8 cellular contexts compared by ENCODE assay signal in the genomic region with DNA sequence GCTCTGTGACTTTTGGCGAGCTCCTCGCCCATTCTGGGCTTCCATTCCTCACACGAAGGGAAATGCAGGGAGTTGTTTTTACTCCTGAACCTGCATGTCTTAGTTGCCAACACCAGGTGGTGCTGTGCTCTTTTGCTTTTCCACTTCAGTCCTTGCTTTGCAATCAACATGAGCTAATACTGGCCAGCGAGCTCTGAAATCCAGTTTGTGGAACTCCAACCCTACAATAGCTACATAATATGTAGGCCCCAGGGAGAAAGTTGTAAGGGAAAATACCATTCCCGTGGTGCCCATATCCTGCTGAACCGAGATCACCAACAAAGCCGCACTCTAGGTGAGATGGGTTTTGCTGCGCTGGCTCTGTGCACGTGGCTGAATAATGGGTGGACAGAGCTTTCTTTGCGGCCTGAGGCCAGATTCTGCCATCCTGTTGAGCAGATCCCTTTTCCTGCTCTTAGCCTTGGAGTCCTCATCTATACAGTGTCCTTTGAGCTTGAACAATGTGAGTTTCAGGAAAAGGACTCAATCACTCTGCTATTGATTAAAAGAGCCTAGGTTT. TPM values are rescaled to one million over a fixed set of nuclear protein-coding genes. Genes with fewer than 3 reads are reported as not detected.
DNase-seq lines count a peak whose midpoint lies in the region; ATAC-seq, FAIRE-seq and TF ChIP-seq lines count a peak whose summit lies in the region.

No MANE protein-coding gene starts in this region.

- H3K4me1 ChIP-seq in IMR-90 (ENCODE audit: control insufficient read depth, insufficient read depth, low read length) (peaks cover 34% of the 10 kb centered on the region), trophoblast cell (ENCODE audit: control insufficient read depth in 1 of 2, insufficient read depth in 2 of 2, low read length in 2 of 2) (peaks cover 32 to 39% of the 10 kb centered on the region in 2 experiments)

- H3K79me1 ChIP-seq in IMR-90 (ENCODE audit: low read depth in 1 of 2, low read length in 2 of 2) (no peaks in the 10 kb centered on the region), trophoblast cell (ENCODE audit: low read length) (peaks cover 27% of the 10 kb centered on the region)

- H2BK12ac ChIP-seq in trophoblast cell (ENCODE audit: low read length), result peak overlapping the region; percentile 67

- H4K20me1 ChIP-seq in IMR-90 (ENCODE audit: insufficient read depth, low read length), result no peaks in the 10 kb centered on the region

- peak overlapping the region; percentile 81 for H2AFZ ChIP-seq in IMR-90 (replicated peaks; ENCODE audit: low read length, poor library complexity)
- H2AFZ ChIP-seq in trophoblast cell (ENCODE audit: insufficient read depth, low read length, poor library complexity), result peak overlapping the region; percentile 20

- no peaks in the 10 kb centered on the region for H3K9me3 Mint-ChIP-seq in activated naive CD4-positive, alpha-beta T cell treated with anti-CD3 and anti-CD28 coated beads, Interleukin-2, amount 10 ng/mL, durations not matched to agents 7 days and 5 days
- peaks cover 2% of the 10 kb centered on the region for H3K9me3 Mint-ChIP-seq in glutamatergic neuron (ENCODE audit: unreplicated experiment)

- H3K27ac ChIP-seq in IMR-90 (ENCODE audit: insufficient read depth, low read length) (peak overlapping the region; percentile 70; the same call in 1 of the 2 replicates), trophoblast cell (ENCODE audit: low read depth, low read length) (peak overlapping the region; percentile 55)

- H4K12ac ChIP-seq in trophoblast cell (ENCODE audit: low read depth, low read length), result peak overlapping the region; percentile 4

- H3K9me1 ChIP-seq in IMR-90 (ENCODE audit: insufficient read depth, low read length), result peaks cover 9% of the 10 kb centered on the region; the same call in 1 of the 2 replicates

- H3K4me1 Mint-ChIP-seq in activated naive CD4-positive, alpha-beta T cell treated with anti-CD3 and anti-CD28 coated beads, Interleukin-2, amount 10 ng/mL, durations not matched to agents 7 days and 5 days, result no peaks in the 10 kb centered on the region
- peaks cover 31% of the 10 kb centered on the region for H3K4me1 Mint-ChIP-seq in glutamatergic neuron (ENCODE audit: low read depth, unreplicated experiment)

- no peaks in the 10 kb centered on the region for H3K27me3 Mint-ChIP-seq in activated naive CD4-positive, alpha-beta T cell treated with anti-CD3 and anti-CD28 coated beads, Interleukin-2, amount 10 ng/mL, durations not matched to agents 7 days and 5 days
- H3K27me3 Mint-ChIP-seq in glutamatergic neuron (ENCODE audit: unreplicated experiment), result no peaks in the 10 kb centered on the region

- H3K4me2 ChIP-seq in IMR-90 (ENCODE audit: low read depth, low read length) (no peak overlapping the region), trophoblast cell (ENCODE audit: low read length) (no peak overlapping the region)

- H2BK120ac ChIP-seq in IMR-90 (ENCODE audit: low read depth, low read length), result peak overlapping the region; percentile 89
- peak overlapping the region; percentile 74 for H2BK120ac ChIP-seq in trophoblast cell (ENCODE audit: insufficient read depth, low read length, poor library complexity)

- no peak overlapping the region for H3K27ac Mint-ChIP-seq in activated naive CD4-positive, alpha-beta T cell treated with anti-CD3 and anti-CD28 coated beads, Interleukin-2, amount 10 ng/mL, durations not matched to agents 7 days and 5 days
- H3K27ac Mint-ChIP-seq in glutamatergic neuron (ENCODE audit: unreplicated experiment), result no peak overlapping the region

- CTCF ChIA-PET in IMR-90 (lab: Yijun Ruan, JAX), result interaction anchor here (0.6 to 3.3 kb wide), 27 partner anchors 9 to 346 kb away, joined by 3 to 28 read pairs (median 4); a partner anchor contains a TSS
- CTCF ChIA-PET in activated naive CD4-positive, alpha-beta T cell treated with anti-CD3 and anti-CD28 coated beads, Interleukin-2, amount 10 ng/mL, durations not matched to agents 7 days and 5 days (lab: Charles Lee), result interaction anchor here (0.6 to 3.5 kb wide), 42 partner anchors 8 to 718 kb away, joined by 3 to 34 read pairs (median 5); a partner anchor contains a TSS

- no peak for FAIRE-seq in RCC 7860 (lab: Jason Lieb, UNC)

- H4K5ac ChIP-seq in IMR-90 (ENCODE audit: low read depth, low read length), result peak overlapping the region; percentile 77

- TF ChIP-seq POLR2A in IMR-90 (IDR thresholded peaks at IDR 0.05; ENCODE audit: low read depth, low read length), result no peak

- H2BK15ac ChIP-seq in IMR-90 (ENCODE audit: low read depth, low read length), result peak overlapping the region; percentile 55; the same call in 2 of the 3 replicates

- H2AK5ac ChIP-seq in IMR-90 (ENCODE audit: low read depth, low read length) (peak overlapping the region; percentile 92), trophoblast cell (ENCODE audit: low read length) (peak overlapping the region; percentile 55)

- dilution Hi-C loops in IMR-90 (cut with HindIII; ENCODE audit: low sequenced_read_pairs, unreplicated experiment), result no loop called here

- H2BK20ac ChIP-seq in IMR-90 (ENCODE audit: low read depth, low read length), result peak overlapping the region; percentile 87

- H3K4me3 ChIP-seq in IMR-90 (ENCODE audit: insufficient read depth, low read depth, low read length) (no peak overlapping the region), trophoblast cell (ENCODE audit: low read depth, low read length) (no peak overlapping the region)

- in situ Hi-C loops in IMR-90 (cut with MboI; ENCODE audit: low sequenced_read_pairs), result loop anchor here (5.0 to 10.0 kb wide), 2 partner anchors 259 to 341 kb away; a partner anchor contains a TSS

- no peak overlapping the region for H3K4me3 Mint-ChIP-seq in activated naive CD4-positive, alpha-beta T cell treated with anti-CD3 and anti-CD28 coated beads, Interleukin-2, amount 10 ng/mL, durations not matched to agents 7 days and 5 days
- no peak overlapping the region for H3K4me3 Mint-ChIP-seq in glutamatergic neuron (ENCODE audit: unreplicated experiment)

- H3K36me3 ChIP-seq in IMR-90 (ENCODE audit: control insufficient read depth, insufficient read depth, low read length) (no peaks in the 10 kb centered on the region), trophoblast cell (ENCODE audit: control insufficient read depth in 1 of 2, insufficient read depth in 2 of 2, low read length in 2 of 2) (peaks cover 2 to 4% of the 10 kb centered on the region in 2 experiments)

- DNase-seq in NCI-H2107 treated with DMSO at 0.1 percent for 48 hours (lab: John Stamatoyannopoulos, UW; ENCODE audit: unreplicated experiment), result peak; percentile 14
- no peak for DNase-seq in NCI-H2107 (lab: John Stamatoyannopoulos, UW)
- peak; percentile 87 for DNase-seq in IMR-90
- peak; percentile 50 for DNase-seq in RCC 7860 (ENCODE audit: low spot score)
- DNase-seq in activated naive CD4-positive, alpha-beta T cell treated with anti-CD3 and anti-CD28 coated beads, Interleukin-2, amount 10 ng/mL, durations not matched to agents 7 days and 5 days, result peak; percentile 61
- DNase-seq in glutamatergic neuron, result peak; percentile 66
- peak; percentile 73 to 90 for DNase-seq in trophoblast cell

- H3K23ac ChIP-seq in IMR-90 (ENCODE audit: low read depth, low read length), result no peak overlapping the region
- no peak overlapping the region for H3K23ac ChIP-seq in trophoblast cell (ENCODE audit: low read length)

- intact Hi-C loops in IMR-90 (cut with micrococcal nuclease), result loop anchor here (1.0 to 5.0 kb wide), 9 partner anchors 58 to 719 kb away; a partner anchor contains a TSS

- H3K9ac ChIP-seq in IMR-90 (ENCODE audit: low read depth, low read length) (peak overlapping the region; percentile 14; the same call in 1 of the 2 replicates), trophoblast cell (ENCODE audit: low read length) (no peak overlapping the region)

- peak; percentile 94 for TF ChIP-seq RAD21 in IMR-90 (IDR thresholded peaks at IDR 0.05; ENCODE audit: low read length)

- H3K14ac ChIP-seq in IMR-90 (replicated peaks; ENCODE audit: low read depth, low read length), result peak overlapping the region; percentile 62; the same call in 1 of the 2 replicates
- peak overlapping the region; percentile 77 for H3K14ac ChIP-seq in trophoblast cell (ENCODE audit: low read length)

- H3K79me2 ChIP-seq in trophoblast cell (ENCODE audit: control insufficient read depth, insufficient read depth, low read length, poor library complexity), result peaks cover 1% of the 10 kb centered on the region

- peak overlapping the region; percentile 81 for H4K91ac ChIP-seq in IMR-90 (ENCODE audit: insufficient read depth, low read depth, low read length)
- H4K91ac ChIP-seq in trophoblast cell (ENCODE audit: low read depth, low read length), result peak overlapping the region; percentile 87

- POLR2A ChIA-PET in IMR-90 (lab: Charles Lee; ENCODE audit: unreplicated experiment), result interaction anchor here (0.7 kb wide), 1 partner anchor 25 kb away, joined by 3 read pairs; a partner anchor contains a TSS

- H3K4ac ChIP-seq in IMR-90 (ENCODE audit: low read depth, low read length), result peak overlapping the region; percentile 87
- no peak overlapping the region for H3K4ac ChIP-seq in trophoblast cell (ENCODE audit: low read depth, low read length)

- H3K56ac ChIP-seq in IMR-90 (ENCODE audit: extremely low read depth, insufficient read depth, low read length), result no peak overlapping the region

- BruUV-seq in IMR-90 (replicated peaks; lab: Mats Ljungman, UMichigan), result no TSS peak

- H3K18ac ChIP-seq in IMR-90 (ENCODE audit: low read depth, low read length), result peak overlapping the region; percentile 62; the same call in 1 of the 2 replicates
- H3K18ac ChIP-seq in trophoblast cell (ENCODE audit: low read length), result peak overlapping the region; percentile 72

- peak overlapping the region; percentile 18 to 86; a peak in 3 of 4 replicates for H4K8ac ChIP-seq in IMR-90 (ENCODE audit: low read depth in 2 of 2, low read length in 2 of 2)
- H4K8ac ChIP-seq in trophoblast cell (ENCODE audit: low read depth, low read length), result peak overlapping the region; percentile 39

- peak overlapping the region; percentile 23 for H2BK5ac ChIP-seq in IMR-90 (ENCODE audit: low read depth, low read length, poor library complexity, severe bottlenecking)
- H2BK5ac ChIP-seq in trophoblast cell (ENCODE audit: low read depth, low read length, poor library complexity), result peak overlapping the region; percentile 80

- ATAC-seq in IMR-90 (ENCODE audit: low read depth) (peak; percentile 80), HG03039 (IDR thresholded peaks at IDR 0.05; ENCODE audit: unreplicated experiment) (no peak)

- H3K27me3 ChIP-seq in IMR-90 (ENCODE audit: control insufficient read depth, insufficient read depth, low read length) (no peaks in the 10 kb centered on the region), trophoblast cell (ENCODE audit: insufficient read depth, low read length) (no peaks in the 10 kb centered on the region)

- H3K9me3 ChIP-seq in IMR-90 (ENCODE audit: control insufficient read depth, insufficient read depth, low read length) (no peaks in the 10 kb centered on the region), trophoblast cell (ENCODE audit: insufficient read depth, low read depth, low read length) (no peaks in the 10 kb centered on the region)

- WGBS in IMR-90 (ENCODE audit: extremely low coverage in 2 of 2, insufficient read length in 1 of 2), 2 experiments, result no CpG with 5 or more reads among the region's 10 CpGs
- WGBS in trophoblast cell (ENCODE audit: extremely low coverage, insufficient coverage, insufficient read length), result no CpG with 5 or more reads among the region's 10 CpGs

- peak overlapping the region; percentile 46 for H2AK9ac ChIP-seq in IMR-90 (replicated peaks; ENCODE audit: low read depth, low read length, poor library complexity)

- TF ChIP-seq CTCF in IMR-90 (conservative IDR thresholded peaks at IDR 0.05; ENCODE audit: low read depth, low read length), result peak; percentile 87
- peak; percentile 87 for TF ChIP-seq CTCF in glutamatergic neuron (IDR thresholded peaks at IDR 0.05; ENCODE audit: partially characterized antibody, unreplicated experiment)

- H3K36me3 Mint-ChIP-seq in activated naive CD4-positive, alpha-beta T cell treated with anti-CD3 and anti-CD28 coated beads, Interleukin-2, amount 10 ng/mL, durations not matched to agents 7 days and 5 days, result peaks cover 9% of the 10 kb centered on the region
- no peaks in the 10 kb centered on the region for H3K36me3 Mint-ChIP-seq in glutamatergic neuron (ENCODE audit: unreplicated experiment)

RNA-seq across cellular contexts. Expression of a gene that starts 25.0 kb away (rescaled TPM):
- total RNA-seq in IMR-90 (2012; rRNA removed) (3.4 and 14.2 TPM in 2 replicates), glutamatergic neuron (ENCODE audit: unreplicated experiment) (8.4 TPM)
- polyA plus RNA-seq in IMR-90 (2012; rRNA removed), result 10.0 and 11.5 TPM in 2 replicates
- polyA plus RNA-seq in IMR-90 (2012; cell fraction: cytosol; rRNA removed), result 0.87 and 1.00 TPM in 2 replicates
- polyA plus RNA-seq in IMR-90 (2012; cell fraction: nucleus; rRNA removed; ENCODE audit: low replicate concordance), result 0.20 and 1.8 TPM in 2 replicates
- 30.7 and 31.4 TPM in 2 replicates for polyA plus RNA-seq in trophoblast cell (2013)

RNA-seq across cellular contexts. Expression of a gene that starts 25.2 kb away (rescaled TPM):
- total RNA-seq in IMR-90 (2012; rRNA removed) (40.5 and 48.8 TPM in 2 replicates), glutamatergic neuron (ENCODE audit: unreplicated experiment) (39.5 TPM)
- 27.6 and 30.9 TPM in 2 replicates for polyA plus RNA-seq in IMR-90 (2012; rRNA removed)
- 17.6 and 18.4 TPM in 2 replicates for polyA plus RNA-seq in IMR-90 (2012; cell fraction: cytosol; rRNA removed)
- 62.0 and 94.0 TPM in 2 replicates for polyA plus RNA-seq in IMR-90 (2012; cell fraction: nucleus; rRNA removed; ENCODE audit: low replicate concordance)
- 26.3 and 26.6 TPM in 2 replicates for polyA plus RNA-seq in trophoblast cell (2013)
